In genomic region chr12:111161898-111162297, GRCh38 we compare ENCODE assay signal across 27 cellular contexts.
"Had no signal": no experiment of that assay in that cellular context is flagged by ENCODE, and none has a peak within 500 bp of the region (broad histone marks: within the 10 kb centered on the region; RNA-seq: fewer than 3 reads in every experiment).

No MANE protein-coding gene starts in this region.

- ATAC-seq: effector memory CD8-positive, alpha-beta T cell; esophagus mucosa; foreskin keratinocyte; gastrocnemius medialis; gastroesophageal sphincter; heart left ventricle; heart right ventricle had no signal

- H3K4me3 ChIP-seq: colonic mucosa, coronary artery, dorsolateral prefrontal cortex, esophagus muscularis mucosa, esophagus squamous epithelium, gastrocnemius medialis, gastroesophageal sphincter, heart left ventricle, heart right ventricle had no signal

- H3K4me1 ChIP-seq: colonic mucosa, esophagus squamous epithelium, foreskin keratinocyte, gastrocnemius medialis, gastroesophageal sphincter had no signal

- DNase-seq: colonic mucosa; cortex of kidney; dermis blood vessel endothelial cell; dorsolateral prefrontal cortex; effector CD4-positive, alpha-beta T cell; effector CD8-positive, alpha-beta T cell; effector memory CD4-positive, alpha-beta T cell; effector memory CD8-positive, alpha-beta T cell; endodermal cell; erythroblast; esophagus squamous epithelium; foreskin fibroblast; foreskin keratinocyte; gastrocnemius medialis; glutamatergic neuron; head of caudate nucleus; heart left ventricle; heart right ventricle had no signal

- FAIRE-seq: colon, endometrium, endothelial cell of umbilical vein, frontal cortex had no signal

- H3K9me3 ChIP-seq: colonic mucosa, esophagus muscularis mucosa, esophagus squamous epithelium, gastrocnemius medialis, gastroesophageal sphincter, heart left ventricle, heart right ventricle had no signal

- H3K27ac ChIP-seq: colonic mucosa, coronary artery, dorsolateral prefrontal cortex, epithelial cell of prostate, esophagus muscularis mucosa, esophagus squamous epithelium, foreskin keratinocyte, gastrocnemius medialis, gastroesophageal sphincter, heart left ventricle, heart right ventricle had no signal

- H3K36me3 ChIP-seq: colonic mucosa, esophagus muscularis mucosa, esophagus squamous epithelium, gastrocnemius medialis, gastroesophageal sphincter, heart left ventricle, heart right ventricle had no signal

- H3K27me3 ChIP-seq: colonic mucosa had no signal
